20 cellular contexts compared by ENCODE assay signal in genomic region chr11:117039270-117039669, GRCh38.
"Had no signal": no experiment of that assay in that cellular context is flagged by ENCODE, and none has a peak within 500 bp of the region (broad histone marks: within the 10 kb centered on the region; RNA-seq: fewer than 3 reads in every experiment).

No MANE protein-coding gene starts in this region.

- H3K4me3 Mint-ChIP-seq: activated CD4-positive, alpha-beta T cell treated with anti-CD3 and anti-CD28 coated beads, Interleukin-2, amount 10 ng/mL, durations not matched to agents 7 days and 5 days; activated naive CD4-positive, alpha-beta T cell treated with anti-CD3 and anti-CD28 coated beads for 36 hours; natural killer cell had no signal

- H3K9me3 ChIP-seq: ascending aorta, esophagus muscularis mucosa, neutrophil, pancreas, right lobe of liver, stomach, thoracic aorta had no signal

- H3K27me3 Mint-ChIP-seq: activated CD4-positive, alpha-beta T cell treated with anti-CD3 and anti-CD28 coated beads, Interleukin-2, amount 10 ng/mL, durations not matched to agents 7 days and 5 days had no signal

- H3K27ac Mint-ChIP-seq: activated CD4-positive, alpha-beta T cell treated with anti-CD3 and anti-CD28 coated beads, Interleukin-2, amount 10 ng/mL, durations not matched to agents 7 days and 5 days; activated naive CD4-positive, alpha-beta T cell treated with anti-CD3 and anti-CD28 coated beads for 36 hours; activated T-helper 2 cell treated with anti-CD3 and anti-CD28 coated beads, Interferon-gamma antibody, Interleukin-2, Interleukin-4, amounts not matched to agents 10 μg/mL and 5 μg/mL and 100 μg/mL, durations not matched to agents 14 hours and 24 hours and 36 hours had no signal

- ATAC-seq: natural killer cell had no signal

- DNase-seq: activated CD4-positive, alpha-beta T cell treated with anti-CD3 and anti-CD28 coated beads, Interleukin-2, amount 10 ng/mL, durations not matched to agents 7 days and 5 days; activated CD4-positive, CD25-positive, alpha-beta regulatory T cell; left cardiac atrium; mesendoderm; natural killer cell; pancreas; right lobe of liver; small intestine; stimulated activated CD4-positive, alpha-beta T cell treated with anti-CD3 and anti-CD28 coated beads, Interleukin-2, amount 100 ng/mL, for 48 hours; stomach; T-helper 9 cell had no signal

- H3K9me3 Mint-ChIP-seq: activated CD4-positive, alpha-beta T cell treated with anti-CD3 and anti-CD28 coated beads, Interleukin-2, amount 10 ng/mL, durations not matched to agents 7 days and 5 days; activated naive CD4-positive, alpha-beta T cell treated with anti-CD3 and anti-CD28 coated beads for 36 hours; activated T-helper 2 cell treated with anti-CD3 and anti-CD28 coated beads, Interferon-gamma antibody, Interleukin-2, Interleukin-4, amounts not matched to agents 10 μg/mL and 5 μg/mL and 100 μg/mL, durations not matched to agents 14 hours and 24 hours and 36 hours; natural killer cell had no signal

- H3K27ac ChIP-seq: ascending aorta, coronary artery, esophagus muscularis mucosa, pancreas, right lobe of liver, SK-N-MC, stomach, thoracic aorta had no signal

- FAIRE-seq: endothelial cell of umbilical vein, pancreas, small intestine had no signal

- H3K27me3 ChIP-seq: ascending aorta, esophagus muscularis mucosa, neutrophil, pancreas, right lobe of liver, stomach had no signal

- H3K4me3 ChIP-seq: ascending aorta, coronary artery, esophagus muscularis mucosa, pancreas, right lobe of liver, SK-N-MC, stomach, thoracic aorta had no signal

- H3K36me3 Mint-ChIP-seq: natural killer cell had no signal

- H3K36me3 ChIP-seq: ascending aorta, esophagus muscularis mucosa, neutrophil, pancreas, right lobe of liver, stomach, thoracic aorta had no signal
